In genomic region chr10:125148576-125148975, GRCh38 we compare ENCODE assay signal across 14 cellular contexts. TPM values are rescaled to one million over a fixed set of nuclear protein-coding genes. Genes with fewer than 3 reads are reported as not detected.
DNase-seq lines count a peak whose midpoint lies in the region; ATAC-seq, FAIRE-seq and TF ChIP-seq lines count a peak whose summit lies in the region.
"Had no signal": no experiment of that assay in that cellular context is flagged by ENCODE, and none has a peak within 500 bp of the region (broad histone marks: within the 10 kb centered on the region; RNA-seq: fewer than 3 reads in every experiment).

No MANE protein-coding gene starts in this region.

- no peak overlapping the region for H3K56ac ChIP-seq in H1 (replicated peaks; ENCODE audit: insufficient read length, low read depth, low read length)

- H3K4me1 ChIP-seq in NT2/D1 (ENCODE audit: insufficient read depth, insufficient read length) (peaks cover 39% of the 10 kb centered on the region), H1 (replicated peaks in 1 of 4; ENCODE audit: control insufficient read depth in 3 of 4, insufficient read depth in 4 of 4, low read length in 3 of 4) (peaks cover 40 to 68% (median 56%) of the 10 kb centered on the region in 4 experiments), tibial nerve (peaks cover 3 to 97% (median 58%) of the 10 kb centered on the region in 4 donors), HepG2 (ENCODE audit: insufficient read depth, low read length) (no peaks in the 10 kb centered on the region)

- no peaks in the 10 kb centered on the region for H3K36me3 Mint-ChIP-seq in activated naive CD4-positive, alpha-beta T cell treated with anti-CD3 and anti-CD28 coated beads for 36 hours (ENCODE audit: low read depth)

- no peak for TF ChIP-seq CTCF in H1 (IDR thresholded peaks at IDR 0.05; ENCODE audit: control extremely low read depth in 1 of 3, insufficient read depth in 1 of 3, low read depth in 1 of 3, low read length in 3 of 3)
- no peak for TF ChIP-seq CTCF in tibial nerve (IDR thresholded peaks at IDR 0.05)
- no peak for TF ChIP-seq CTCF in HepG2 (CRISPR knock-in tag; IDR thresholded peaks at IDR 0.05)

- no peak overlapping the region for H4K5ac ChIP-seq in H1 (ENCODE audit: insufficient read length, low read depth, low read length)

- peaks cover 12% of the 10 kb centered on the region for H3K79me1 ChIP-seq in H1 (ENCODE audit: low read depth, low read length)

- no peak overlapping the region for H2BK12ac ChIP-seq in H1 (ENCODE audit: low read depth, low read length)

- no peak overlapping the region for H3K18ac ChIP-seq in H1 (ENCODE audit: extremely low read depth, low read length)

- 80% methylated on average over 5 of the region's 5 CpGs; no CpG with 5 or more reads in 1 of the 2 experiments for WGBS in H1 (ENCODE audit: extremely low coverage in 1 of 2, insufficient coverage in 1 of 2, insufficient read length in 1 of 2, insufficient replicate concordance in 2 of 2, low coverage in 1 of 2, low lambda C conversion rate in 2 of 2, missing lambda C conversion rate in 1 of 2), 2 experiments
- 73 to 75% methylated on average over 5 of the region's 5 CpGs for WGBS in tibial nerve, 2 donors
- 22% methylated on average over 4 of the region's 5 CpGs for WGBS in HepG2 (ENCODE audit: low lambda C conversion rate)

- no peak overlapping the region for H4K91ac ChIP-seq in H1 (replicated peaks; ENCODE audit: insufficient read length, low read length)

- FAIRE-seq in H1 (lab: Jason Lieb, UNC) = no peak
- FAIRE-seq in HepG2 (lab: Jason Lieb, UNC) = no peak
- FAIRE-seq: GM12892 had no signal

- H2BK15ac ChIP-seq in H1 (ENCODE audit: low read length) = no peak overlapping the region

- H3K4ac ChIP-seq in H1 (replicated peaks; ENCODE audit: insufficient read length, low read depth, low read length) = no peak overlapping the region

- no TSS peak for BruUV-seq in HepG2 (replicated peaks; lab: Mats Ljungman, UMichigan)

- H3K4me1 Mint-ChIP-seq in activated naive CD4-positive, alpha-beta T cell treated with anti-CD3 and anti-CD28 coated beads for 36 hours (ENCODE audit: low read depth) = peaks cover 1% of the 10 kb centered on the region

- H3K9me3 ChIP-seq in NT2/D1 (ENCODE audit: insufficient read depth, low read length) = no peaks in the 10 kb centered on the region
- H3K9me3 ChIP-seq in H1 (ENCODE audit: insufficient read depth in 2 of 2, low read depth in 1 of 2, low read length in 1 of 2) = no peaks in the 10 kb centered on the region
- no peaks in the 10 kb centered on the region for H3K9me3 ChIP-seq in tibial nerve
- H3K9me3 ChIP-seq in HepG2 (ENCODE audit: low read length) = no peaks in the 10 kb centered on the region

- peak overlapping the region; percentile 30; the same call in 1 of the 2 replicates for H2BK5ac ChIP-seq in H1 (ENCODE audit: low read depth, low read length)

- H3K79me2 ChIP-seq in H1 (ENCODE audit: control insufficient read depth in 1 of 2, insufficient read depth in 2 of 2, low read length in 2 of 2) (peaks cover 75 to 97% of the 10 kb centered on the region in 2 experiments), HepG2 (ENCODE audit: insufficient read depth, low read length) (no peaks in the 10 kb centered on the region)

- H3K4me2 ChIP-seq in H1 (ENCODE audit: insufficient read depth in 1 of 2, low read depth in 2 of 2, low read length in 2 of 2) (peak overlapping the region in 1 of 2 experiments; percentile 79; a peak in 1 of 4 replicates), HepG2 (ENCODE audit: low read depth, low read length) (no peak overlapping the region)

- CTCF ChIA-PET in H1 (lab: Charles Lee; ENCODE audit: partially characterized antibody) (interaction anchor here (1.0 to 2.0 kb wide), 5 partner anchors 13 to 101 kb away, joined by 3 to 6 read pairs (median 4); no protein-coding TSS in a partner anchor), HepG2 (lab: Yijun Ruan, JAX; ENCODE audit: low intra/inter-chr PET ratio, low total read pairs) (no interaction called here)
- CTCF ChIA-PET in activated naive CD4-positive, alpha-beta T cell treated with anti-CD3 and anti-CD28 coated beads for 36 hours (lab: Charles Lee) = no interaction called here

- H2BK20ac ChIP-seq in H1 (ENCODE audit: low read length) = no peak overlapping the region

- intact Hi-C loops in HepG2 (cut with micrococcal nuclease; ENCODE audit: unreplicated experiment) = no loop called here
- intact Hi-C loops in activated naive CD4-positive, alpha-beta T cell treated with anti-CD3 and anti-CD28 coated beads for 36 hours (cut with micrococcal nuclease) = no loop called here

- POLR2A ChIA-PET in H1 (lab: Charles Lee; ENCODE audit: partially characterized antibody) = interaction anchor here (0.7 to 3.9 kb wide), 10 partner anchors 9 to 156 kb away, joined by 3 to 22 read pairs (median 3); no protein-coding TSS in a partner anchor
- POLR2A ChIA-PET in HepG2 (lab: Yijun Ruan, JAX) = no interaction called here

- TF ChIP-seq POLR2A in H1 (IDR thresholded peaks at IDR 0.05; ENCODE audit: control extremely low read depth in 1 of 2, low read depth in 2 of 2, low read length in 2 of 2) = no peak
- TF ChIP-seq POLR2A in tibial nerve (IDR thresholded peaks at IDR 0.05) = no peak
- no peak for TF ChIP-seq POLR2A in HepG2 (IDR thresholded peaks at IDR 0.05; ENCODE audit: insufficient read depth in 1 of 2, low read depth in 2 of 2, low read length in 2 of 2)

- H3K9ac ChIP-seq in NT2/D1 (ENCODE audit: insufficient read length, low read depth) (peak overlapping the region; percentile 21), H1 (replicated peaks in 1 of 4; ENCODE audit: extremely low read depth in 1 of 4, low read depth in 3 of 4, low read length in 3 of 4) (no peak overlapping the region; a peak in 1 of 7 replicates), HepG2 (ENCODE audit: insufficient read depth, low read depth, low read length) (no peak overlapping the region)

- no peak overlapping the region for H4K8ac ChIP-seq in H1 (ENCODE audit: extremely low read depth, insufficient read depth, low read length)

- peaks cover 51% of the 10 kb centered on the region for H3K27me3 Mint-ChIP-seq in activated naive CD4-positive, alpha-beta T cell treated with anti-CD3 and anti-CD28 coated beads for 36 hours (ENCODE audit: low read depth)

- H3K9me3 Mint-ChIP-seq in activated naive CD4-positive, alpha-beta T cell treated with anti-CD3 and anti-CD28 coated beads for 36 hours = no peaks in the 10 kb centered on the region

- H4K20me1 ChIP-seq in H1 (replicated peaks in 1 of 2; ENCODE audit: control insufficient read depth in 1 of 2, insufficient read depth in 2 of 2, low read length in 2 of 2) (peaks cover 50 to 54% of the 10 kb centered on the region in 2 experiments), HepG2 (ENCODE audit: insufficient read depth, low read length) (no peaks in the 10 kb centered on the region)

- H3K4me3 ChIP-seq in NT2/D1 (ENCODE audit: insufficient read length, low read depth) (no peak overlapping the region), H1 (ENCODE audit: extremely low read depth in 1 of 4, insufficient read depth in 2 of 4, low read depth in 3 of 4, low read length in 4 of 4) (no peak overlapping the region), tibial nerve (no peak overlapping the region), HepG2 (replicated peaks in 1 of 3; ENCODE audit: insufficient read depth in 1 of 3, low read depth in 2 of 3, low read length in 3 of 3) (no peak overlapping the region)
- H3K4me3 ChIP-seq: SK-N-MC, skin epidermis had no signal

- no peak overlapping the region for H3K27ac Mint-ChIP-seq in activated naive CD4-positive, alpha-beta T cell treated with anti-CD3 and anti-CD28 coated beads for 36 hours

- H3K36me3 ChIP-seq in NT2/D1 (ENCODE audit: insufficient read depth, insufficient read length, low read length) (peaks cover 34% of the 10 kb centered on the region), H1 (ENCODE audit: control insufficient read depth in 2 of 4, insufficient read depth in 4 of 4, low read length in 3 of 4) (peaks cover 0 to 47% (median 4%) of the 10 kb centered on the region in 4 experiments; a peak in 6 of 8 replicates), tibial nerve (peaks cover 0 to 8% (median 0%) of the 10 kb centered on the region in 3 donors), HepG2 (replicated peaks in 1 of 2; ENCODE audit: control insufficient read depth in 1 of 2, insufficient read depth in 2 of 2, low read length in 2 of 2) (no peaks in the 10 kb centered on the region)

- DNase-seq in NT2/D1 (ENCODE audit: low read depth, low spot score) (no peak), H1 (ENCODE audit: low read depth in 1 of 2, low spot score in 2 of 2) (no peak), myocyte (ENCODE audit: low read depth) (peak; percentile 49), tibial nerve (ENCODE audit: low spot score in 2 of 2) (no peak), HepG2 (ENCODE audit: low spot score) (no peak), NCI-H146 (lab: John Stamatoyannopoulos, UW) (no peak), NCI-H774 (lab: John Stamatoyannopoulos, UW) (no peak)
- DNase-seq in activated naive CD4-positive, alpha-beta T cell treated with anti-CD3 and anti-CD28 coated beads for 36 hours = no peak
- DNase-seq: activated CD4-positive, alpha-beta T cell treated with anti-CD3 and anti-CD28 coated beads for 4 hours; activated naive CD4-positive, alpha-beta T cell treated with anti-CD3 and anti-CD28 coated beads, Interleukin-2, amount 50 U/mL, for 16 hours; DMS 273 treated with DMSO at 0.1 percent for 48 hours had no signal

- no peak overlapping the region for H3K4me3 Mint-ChIP-seq in activated naive CD4-positive, alpha-beta T cell treated with anti-CD3 and anti-CD28 coated beads for 36 hours

- 0 out of 2 replicates have a peak overlapping the region, but pooled peaks have one; percentile 45 for H2AK5ac ChIP-seq in H1 (ENCODE audit: low read depth, low read length)

- H3K27me3 ChIP-seq in NT2/D1 (ENCODE audit: insufficient read depth, insufficient read length) (no peaks in the 10 kb centered on the region), H1 (replicated peaks in 1 of 4; ENCODE audit: control insufficient read depth in 3 of 4, extremely low read depth in 1 of 4, insufficient read depth in 3 of 4, low read length in 3 of 4) (no peaks in the 10 kb centered on the region), tibial nerve (no peaks in the 10 kb centered on the region), HepG2 (ENCODE audit: control insufficient read depth in 1 of 2, insufficient read depth in 2 of 2, low read length in 2 of 2) (peaks cover 17 to 64% of the 10 kb centered on the region in 2 experiments; a peak in 4 of 5 replicates)

- H3K23me2 ChIP-seq in H1 (ENCODE audit: low read depth, low read length) = peaks cover 3% of the 10 kb centered on the region

- H2AFZ ChIP-seq in H1 (ENCODE audit: low read length) (no peak overlapping the region), HepG2 (ENCODE audit: low read length) (no peak overlapping the region)

- H3K27ac ChIP-seq in H1 (ENCODE audit: low read depth, low read length) (0 out of 2 replicates have a peak overlapping the region, but pooled peaks have one; percentile 17), tibial nerve (peak overlapping the region in 3 of 4 donors; percentile 51 to 83 (median 70)), HepG2 (ENCODE audit: extremely low read length, insufficient read depth, low read length) (no peak overlapping the region)
- H3K27ac ChIP-seq: SK-N-MC had no signal

- in situ Hi-C loops in HepG2 (cut with HindIII; ENCODE audit: extremely low pct_ligation_motif_present, low pct_unique_long_range_greater_than_20kb) = no loop called here

- TF ChIP-seq RAD21 in H1 (IDR thresholded peaks at IDR 0.05 in 1 of 2, conservative IDR thresholded peaks at IDR 0.05 in 1 of 2; ENCODE audit: low read depth in 2 of 2, low read length in 2 of 2) (no peak), HepG2 (CRISPR knock-in tag; IDR thresholded peaks at IDR 0.05) (no peak)

- no peak overlapping the region for H3K23ac ChIP-seq in H1 (ENCODE audit: insufficient read length)

- TF ChIP-seq EP300 in H1 (IDR thresholded peaks at IDR 0.05; ENCODE audit: borderline replicate concordance in 1 of 2, low read depth in 2 of 2, low read length in 2 of 2) = no peak
- no peak for TF ChIP-seq EP300 in tibial nerve (IDR thresholded peaks at IDR 0.05)
- TF ChIP-seq EP300 in HepG2 (IDR thresholded peaks at IDR 0.05; ENCODE audit: low read depth in 2 of 2, low read length in 2 of 2) = no peak
- no peak for TF ChIP-seq EP300 in HepG2 (CRISPR knock-in tag; IDR thresholded peaks at IDR 0.05; ENCODE audit: borderline replicate concordance)

- H2BK120ac ChIP-seq in H1 (replicated peaks; ENCODE audit: low read depth, low read length) = no peak overlapping the region

- no peak overlapping the region for H3K14ac ChIP-seq in H1 (ENCODE audit: insufficient read length)

- no peak for ATAC-seq in HepG2

RNA-seq across cellular contexts. Expression of gene CTBP2, which starts 11.8 kb away (rescaled TPM):
- total RNA-seq in H1 (2021; fragmentation: NEBNext Ultra II Directional; extraction: Animal tissue kit (Norgen Biotek cat#: 25700)) = 218 and 221 TPM in 2 replicates
- 208 and 274 TPM in 2 replicates for polyA plus RNA-seq in H1 (2011; rRNA removed)
- polyA plus RNA-seq in H1 (2011; cell fraction: cytosol; rRNA removed) = 254 TPM
- 524 TPM for polyA plus RNA-seq in H1 (2011; cell fraction: nucleus; rRNA removed)
- 156 to 222 TPM (median 206 TPM) in 4 replicates for polyA plus RNA-seq in H1 (2012, experiment 1 of 2)
- polyA plus RNA-seq in H1 (2012, experiment 2 of 2) = 48.0 TPM
- 109 TPM for polyA plus RNA-seq in H1 (2013, experiment 1 of 2)
- polyA plus RNA-seq in H1 (2013, experiment 2 of 2) = 108 TPM
- 244 and 299 TPM in 2 replicates for polyA minus RNA-seq in H1 (2011; rRNA and poly(A)+ RNA removed)
- 209 TPM for polyA minus RNA-seq in H1 (2011; cell fraction: cytosol; rRNA and poly(A)+ RNA removed)
- polyA minus RNA-seq in H1 (2011; cell fraction: nucleus; rRNA and poly(A)+ RNA removed) = 223 TPM
- total RNA-seq in myocyte = 27.1 and 27.7 TPM in 2 replicates
- polyA plus RNA-seq in myocyte (2012) = 36.3 TPM
- total RNA-seq in tibial nerve = 10 to 100 TPM; 40.4 to 97.9 (median 62.3) TPM
- total RNA-seq in HepG2 (2016; rRNA removed; fragmentation: Illumina TruSeq; extraction: Trizol) = not detected in 2 replicates
- total RNA-seq in HepG2 (2016; cell fraction: cytosol; rRNA removed; fragmentation: Illumina TruSeq; extraction: Trizol; ENCODE audit: low read depth) = not detected in 2 replicates
- not detected in 2 replicates for total RNA-seq in HepG2 (2016; cell fraction: insoluble cytoplasmic fraction; rRNA removed; fragmentation: Illumina TruSeq; extraction: Trizol)
- not detected in 2 replicates for total RNA-seq in HepG2 (2016; cell fraction: membrane; rRNA removed; fragmentation: Illumina TruSeq; extraction: Trizol)
- total RNA-seq in HepG2 (2016; cell fraction: nucleus; rRNA removed; fragmentation: Illumina TruSeq; extraction: Trizol) = not detected in 2 replicates
- 0.08 TPM in 1 of 2 replicates, not detected in the other for polyA plus RNA-seq in HepG2 (2011; rRNA removed)
- 0.04 and 0.05 TPM in 2 replicates for polyA plus RNA-seq in HepG2 (2011; cell fraction: cytosol; rRNA removed)
- polyA plus RNA-seq in HepG2 (2011; cell fraction: nucleus; rRNA removed) = 0.02 TPM in 1 of 2 replicates, not detected in the other
- polyA plus RNA-seq in HepG2 (2012) = 0.08 TPM in 2 replicates
- not detected in 2 replicates for polyA plus RNA-seq in HepG2 (2016; cell fraction: cytosol; fragmentation: Illumina TruSeq; extraction: Trizol; ENCODE audit: low read depth)
- polyA plus RNA-seq in HepG2 (2016; cell fraction: insoluble cytoplasmic fraction; fragmentation: Illumina TruSeq; extraction: Trizol; ENCODE audit: low read depth) = not detected in 2 replicates
- polyA plus RNA-seq in HepG2 (2016; cell fraction: membrane; fragmentation: Illumina TruSeq; extraction: Trizol; ENCODE audit: low read depth) = not detected in 2 replicates
- polyA plus RNA-seq in HepG2 (2016; cell fraction: nucleus; fragmentation: Illumina TruSeq; extraction: Trizol; ENCODE audit: insufficient read depth, low read depth) = not detected in 2 replicates
- polyA minus RNA-seq in HepG2 (2011; rRNA and poly(A)+ RNA removed; ENCODE audit: low replicate concordance) = 1.2 and 101 TPM in 2 replicates
- 0.49 and 0.53 TPM in 2 replicates for polyA minus RNA-seq in HepG2 (2011; cell fraction: cytosol; rRNA and poly(A)+ RNA removed)
- polyA minus RNA-seq in HepG2 (2011; cell fraction: nucleus; rRNA and poly(A)+ RNA removed) = 0.39 TPM in 1 of 2 replicates, not detected in the other
- total RNA-seq in activated naive CD4-positive, alpha-beta T cell treated with anti-CD3 and anti-CD28 coated beads for 36 hours = under 1 TPM; 0.19 to 0.42 TPM

Comparison
In these comparisons a context has a peak if more than half of its experiments do, and no peak if none do; other contexts are left out.
1. RNA of gene CTBP2, which starts 11.8 kb away (total RNA-seq): 218 to 221 TPM in H1, 40.4 to 97.9 TPM in tibial nerve and 27.1 to 27.7 TPM in myocyte; 0.19 to 0.42 TPM in activated naive CD4-positive, alpha-beta T cell treated with anti-CD3 and anti-CD28 coated beads for 36 hours and not detected in HepG2; every median in the first group is over 10 times any median in the second.